In genomic region chr5:23332650-23333251, GRCh38 we compare ENCODE assay signal across 11 cellular contexts.
DNase-seq lines count a peak whose midpoint lies in the region; ATAC-seq, FAIRE-seq and TF ChIP-seq lines count a peak whose summit lies in the region.
"Had no signal": no experiment of that assay in that cellular context is flagged by ENCODE, and none has a peak within 500 bp of the region (broad histone marks: within the 10 kb centered on the region; RNA-seq: fewer than 3 reads in every experiment).

No MANE protein-coding gene starts in this region.

- H3K9me3 ChIP-seq in astrocyte (ENCODE audit: insufficient read depth, low read depth, low read length): no peaks in the 10 kb centered on the region

- no peaks in the 10 kb centered on the region for H3K36me3 ChIP-seq in astrocyte (ENCODE audit: insufficient read depth, low read length)

- H3K36me3 Mint-ChIP-seq in astrocyte (ENCODE audit: low read depth, unreplicated experiment): no peaks in the 10 kb centered on the region
- H3K36me3 Mint-ChIP-seq in effector memory CD8-positive, alpha-beta T cell (ENCODE audit: insufficient read depth): no peaks in the 10 kb centered on the region
- H3K36me3 Mint-ChIP-seq: T-cell had no signal

- H3K27ac Mint-ChIP-seq in astrocyte (ENCODE audit: unreplicated experiment): no peak overlapping the region
- H3K27ac Mint-ChIP-seq in effector memory CD8-positive, alpha-beta T cell: no peak overlapping the region
- H3K27ac Mint-ChIP-seq: T-cell had no signal

- peaks cover 4% of the 10 kb centered on the region for H3K4me1 Mint-ChIP-seq in astrocyte (ENCODE audit: low read depth, unreplicated experiment)
- no peaks in the 10 kb centered on the region for H3K4me1 Mint-ChIP-seq in effector memory CD8-positive, alpha-beta T cell (ENCODE audit: low read depth in 2 of 2)
- H3K4me1 Mint-ChIP-seq: T-cell had no signal

- no peaks in the 10 kb centered on the region for H3K79me2 ChIP-seq in astrocyte (ENCODE audit: insufficient read depth, low read length)
- H3K79me2 ChIP-seq: parathyroid adenoma had no signal

- no peak overlapping the region for H3K4me3 Mint-ChIP-seq in astrocyte (ENCODE audit: unreplicated experiment)
- H3K4me3 Mint-ChIP-seq in effector memory CD8-positive, alpha-beta T cell: no peak overlapping the region
- H3K4me3 Mint-ChIP-seq: T-cell had no signal

- peak; percentile 19 for DNase-seq in NCI-H1105 treated with DMSO at 0.1 percent for 48 hours (lab: John Stamatoyannopoulos, UW)
- no peak for DNase-seq in NCI-H1105 (lab: John Stamatoyannopoulos, UW)
- peak; percentile 24 for DNase-seq in NCI-H226
- DNase-seq in astrocyte (ENCODE audit: low read depth): no peak
- DNase-seq in pons (ENCODE audit: low spot score): peak; percentile 8
- DNase-seq in effector memory CD8-positive, alpha-beta T cell: no peak
- DNase-seq: GOT3, T-cell had no signal

- no peak overlapping the region for H3K9ac ChIP-seq in astrocyte (ENCODE audit: low read length)
- H3K9ac ChIP-seq: parathyroid adenoma had no signal

- ATAC-seq in HG03159 (IDR thresholded peaks at IDR 0.05; ENCODE audit: unreplicated experiment) (no peak), HG02623 (IDR thresholded peaks at IDR 0.05; ENCODE audit: unreplicated experiment) (no peak)
- no peak for ATAC-seq in effector memory CD8-positive, alpha-beta T cell (replicated peaks)
- ATAC-seq: T-cell had no signal

- no peak overlapping the region for H3K27ac ChIP-seq in astrocyte (ENCODE audit: low read depth, low read length)
- H3K27ac ChIP-seq: parathyroid adenoma had no signal

- H3K9me3 Mint-ChIP-seq in astrocyte (ENCODE audit: unreplicated experiment): no peaks in the 10 kb centered on the region
- H3K9me3 Mint-ChIP-seq in effector memory CD8-positive, alpha-beta T cell: peaks cover 4 to 17% of the 10 kb centered on the region in 2 donors

- H3K4me1 ChIP-seq in astrocyte (ENCODE audit: insufficient read depth, low read length): no peaks in the 10 kb centered on the region
- H3K4me1 ChIP-seq: parathyroid adenoma had no signal

- H3K4me3 ChIP-seq in astrocyte (ENCODE audit: insufficient read depth, low read depth, low read length): no peak overlapping the region

- no peaks in the 10 kb centered on the region for H4K20me1 ChIP-seq in astrocyte (ENCODE audit: insufficient read depth, low read length)

- peak; percentile 23 for TF ChIP-seq CTCF in astrocyte (IDR thresholded peaks at IDR 0.05; ENCODE audit: insufficient read depth, low read depth, low read length)

- H3K27me3 Mint-ChIP-seq in astrocyte (ENCODE audit: low read depth, unreplicated experiment): no peaks in the 10 kb centered on the region
- H3K27me3 Mint-ChIP-seq in effector memory CD8-positive, alpha-beta T cell: no peaks in the 10 kb centered on the region
- H3K27me3 Mint-ChIP-seq: T-cell had no signal

- H2AFZ ChIP-seq in astrocyte (ENCODE audit: low read depth, low read length): no peak overlapping the region
- H2AFZ ChIP-seq: parathyroid adenoma had no signal

- no peak overlapping the region for H3K4me2 ChIP-seq in astrocyte (ENCODE audit: low read length)

- H3K27me3 ChIP-seq in astrocyte (ENCODE audit: insufficient read depth, low read length): no peaks in the 10 kb centered on the region

- FAIRE-seq in astrocyte (lab: Jason Lieb, UNC): no peak

Comparison
In these comparisons a context has a peak if more than half of its experiments do, and no peak if none do; other contexts are left out.
1. DNase-seq: peak in NCI-H1105 treated with DMSO at 0.1 percent for 48 hours (single experiment), NCI-H226 (single experiment) and pons (single experiment); none in NCI-H1105 (single experiment), astrocyte (single experiment) and effector memory CD8-positive, alpha-beta T cell (0 of 3).